Comparison of ENCODE assay signal across 14 cellular contexts in the genomic region with DNA sequence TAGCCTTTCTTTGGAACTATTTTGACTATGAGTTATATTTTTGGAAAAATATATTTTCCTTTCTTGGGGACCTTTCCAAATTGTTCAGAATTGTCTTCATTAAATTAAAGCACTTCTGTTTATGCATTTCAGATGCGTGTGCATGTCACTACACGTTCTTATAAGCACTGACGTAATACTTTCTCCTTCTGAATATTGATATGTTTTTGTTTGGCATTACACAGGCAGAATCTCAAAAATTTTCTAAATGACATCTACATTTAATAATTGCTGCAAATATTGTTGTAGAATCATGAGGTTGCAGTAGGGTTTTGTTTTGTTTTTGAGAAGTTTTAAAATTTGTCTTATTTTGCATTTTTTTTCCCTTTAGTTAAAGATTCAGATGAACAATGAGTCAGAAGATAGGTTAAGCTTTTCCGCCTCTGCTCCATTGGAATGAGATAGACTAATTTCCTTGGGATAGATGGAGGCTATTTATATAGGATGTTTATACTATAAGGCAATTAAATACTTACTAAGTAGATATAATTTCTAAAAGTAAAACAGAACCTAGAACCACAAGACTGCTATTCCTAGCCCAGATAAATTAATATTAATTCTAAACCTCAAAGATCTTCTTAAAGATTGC.
DNase-seq lines count a peak whose midpoint lies in the region; ATAC-seq and TF ChIP-seq lines count a peak whose summit lies in the region.
"Had no signal": no experiment of that assay in that cellular context is flagged by ENCODE, and none has a peak within 500 bp of the region (broad histone marks: within the 10 kb centered on the region; RNA-seq: fewer than 3 reads in every experiment).

No MANE protein-coding gene starts in this region.

- peak overlapping the region; percentile 90 for H3K27ac ChIP-seq in RWPE2 (ENCODE audit: poor library complexity, severe bottlenecking)
- peak overlapping the region; percentile 74 to 89 (median 78) for H3K27ac ChIP-seq in gastroesophageal sphincter
- peak overlapping the region in 1 of 2 donors; percentile 8 for H3K27ac ChIP-seq in ovary
- H3K27ac ChIP-seq: parathyroid adenoma had no signal

- H3K4me3 Mint-ChIP-seq in stimulated activated memory B cell treated with anti-CD40 and anti-IgM and Interleukin-4, amounts not matched to agents 10 μg/mL and 1 μg/mL and 100 μg/mL, for 72 hours, result no peak overlapping the region
- H3K4me3 Mint-ChIP-seq: stimulated activated naive CD8-positive, alpha-beta T cell treated with anti-CD3 and anti-CD28 coated beads, Interleukin-15, amount 100 ng/mL, for 72 hours had no signal

- intact Hi-C loops in ovary (cut with DNase I), result no loop called here

- TF ChIP-seq CTCF in RWPE2 (IDR thresholded peaks at IDR 0.05; ENCODE audit: poor library complexity, severe bottlenecking) (no peak), gastroesophageal sphincter (IDR thresholded peaks at IDR 0.05) (no peak), ovary (IDR thresholded peaks at IDR 0.05) (no peak)

- peak overlapping the region; percentile 62 for H3K27ac Mint-ChIP-seq in stimulated activated memory B cell treated with anti-CD40 and anti-IgM and Interleukin-4, amounts not matched to agents 10 μg/mL and 1 μg/mL and 100 μg/mL, for 72 hours

- no peaks in the 10 kb centered on the region for H3K27me3 ChIP-seq in RWPE2 (ENCODE audit: insufficient read depth, poor library complexity, severe bottlenecking)
- no peaks in the 10 kb centered on the region for H3K27me3 ChIP-seq in gastroesophageal sphincter
- H3K27me3 ChIP-seq in ovary, result no peaks in the 10 kb centered on the region

- ATAC-seq in RWPE2 (ENCODE audit: low read depth) (peak; percentile 54), gastroesophageal sphincter (no peak)
- ATAC-seq in stimulated activated memory B cell treated with anti-CD40 and anti-IgM and Interleukin-4, amounts not matched to agents 10 μg/mL and 1 μg/mL and 100 μg/mL, for 72 hours, result no peak
- ATAC-seq: SK-N-SH treated with all-trans-retinoic acid at 6 μM for 48 hours; stimulated activated naive CD8-positive, alpha-beta T cell treated with anti-CD3 and anti-CD28 coated beads, Interleukin-15, amount 100 ng/mL, for 72 hours had no signal

- no peaks in the 10 kb centered on the region for H3K27me3 Mint-ChIP-seq in stimulated activated memory B cell treated with anti-CD40 and anti-IgM and Interleukin-4, amounts not matched to agents 10 μg/mL and 1 μg/mL and 100 μg/mL, for 72 hours
- H3K27me3 Mint-ChIP-seq: stimulated activated naive CD8-positive, alpha-beta T cell treated with anti-CD3 and anti-CD28 coated beads, Interleukin-15, amount 100 ng/mL, for 72 hours had no signal

- H3K4me3 ChIP-seq in RWPE2 (ENCODE audit: severe bottlenecking) (no peak overlapping the region), gastroesophageal sphincter (no peak overlapping the region), ovary (no peak overlapping the region)

- peak; percentile 55 for DNase-seq in ELR (ENCODE audit: low read depth)
- DNase-seq in RWPE2 (ENCODE audit: low spot score), result no peak
- DNase-seq in RKO (ENCODE audit: low spot score), result no peak
- no peak for DNase-seq in stimulated activated CD4-positive, alpha-beta T cell treated with anti-CD3 and anti-CD28 coated beads, Interleukin-1b, Interleukin-23, amount 100 ng/mL, for 48 hours
- no peak for DNase-seq in ovary
- DNase-seq in activated CD8-positive, alpha-beta memory T cell treated with anti-CD3 and anti-CD28 coated beads, Interleukin-2, amount 50 U/mL, for 48 hours, result no peak
- DNase-seq: activated CD4-positive, CD25-positive, alpha-beta regulatory T cell treated with anti-CD3 and anti-CD28 coated beads, Interleukin-2, amount 50 U/mL, for 72 hours; activated gamma-delta T cell; NCI-H1694 treated with DMSO at 0.1 percent for 48 hours; stimulated activated naive CD8-positive, alpha-beta T cell treated with anti-CD3 and anti-CD28 coated beads, Interleukin-15, amount 100 ng/mL, for 72 hours had no signal

- no peaks in the 10 kb centered on the region for H3K9me3 Mint-ChIP-seq in stimulated activated memory B cell treated with anti-CD40 and anti-IgM and Interleukin-4, amounts not matched to agents 10 μg/mL and 1 μg/mL and 100 μg/mL, for 72 hours
- H3K9me3 Mint-ChIP-seq: stimulated activated naive CD8-positive, alpha-beta T cell treated with anti-CD3 and anti-CD28 coated beads, Interleukin-15, amount 100 ng/mL, for 72 hours had no signal

- WGBS in gastroesophageal sphincter (ENCODE audit: low coverage in 1 of 2), 2 donors, result 47 to 53% methylated on average over 4 of the region's 4 CpGs
- WGBS in ovary, 3 donors, result 37 to 54% (median 50%) methylated on average over 4 of the region's 4 CpGs

- no peak for TF ChIP-seq EP300 in gastroesophageal sphincter (IDR thresholded peaks at IDR 0.05)
- TF ChIP-seq EP300 in ovary (IDR thresholded peaks at IDR 0.05), result no peak

- H3K4me1 Mint-ChIP-seq in stimulated activated memory B cell treated with anti-CD40 and anti-IgM and Interleukin-4, amounts not matched to agents 10 μg/mL and 1 μg/mL and 100 μg/mL, for 72 hours, result peaks cover 34% of the 10 kb centered on the region

- H3K36me3 Mint-ChIP-seq in stimulated activated memory B cell treated with anti-CD40 and anti-IgM and Interleukin-4, amounts not matched to agents 10 μg/mL and 1 μg/mL and 100 μg/mL, for 72 hours, result peaks cover 20% of the 10 kb centered on the region

- H3K9me3 ChIP-seq in RWPE2 (ENCODE audit: severe bottlenecking) (no peaks in the 10 kb centered on the region), gastroesophageal sphincter (no peaks in the 10 kb centered on the region), ovary (no peaks in the 10 kb centered on the region)

- TF ChIP-seq POLR2A in gastroesophageal sphincter (IDR thresholded peaks at IDR 0.05) (no peak), ovary (IDR thresholded peaks at IDR 0.05) (no peak)

- H3K4me1 ChIP-seq in RWPE2 (ENCODE audit: insufficient read depth, poor library complexity, severe bottlenecking), result peaks cover 62% of the 10 kb centered on the region
- H3K4me1 ChIP-seq in gastroesophageal sphincter, result peaks cover 31 to 96% (median 36%) of the 10 kb centered on the region in 3 donors
- peaks cover 4% of the 10 kb centered on the region for H3K4me1 ChIP-seq in ovary (ENCODE audit: insufficient read depth)
- H3K4me1 ChIP-seq: parathyroid adenoma had no signal

- H3K36me3 ChIP-seq in RWPE2 (ENCODE audit: low read depth) (no peaks in the 10 kb centered on the region), gastroesophageal sphincter (no peaks in the 10 kb centered on the region), ovary (no peaks in the 10 kb centered on the region)
